12 cellular contexts compared by ENCODE assay signal in the genomic region with DNA sequence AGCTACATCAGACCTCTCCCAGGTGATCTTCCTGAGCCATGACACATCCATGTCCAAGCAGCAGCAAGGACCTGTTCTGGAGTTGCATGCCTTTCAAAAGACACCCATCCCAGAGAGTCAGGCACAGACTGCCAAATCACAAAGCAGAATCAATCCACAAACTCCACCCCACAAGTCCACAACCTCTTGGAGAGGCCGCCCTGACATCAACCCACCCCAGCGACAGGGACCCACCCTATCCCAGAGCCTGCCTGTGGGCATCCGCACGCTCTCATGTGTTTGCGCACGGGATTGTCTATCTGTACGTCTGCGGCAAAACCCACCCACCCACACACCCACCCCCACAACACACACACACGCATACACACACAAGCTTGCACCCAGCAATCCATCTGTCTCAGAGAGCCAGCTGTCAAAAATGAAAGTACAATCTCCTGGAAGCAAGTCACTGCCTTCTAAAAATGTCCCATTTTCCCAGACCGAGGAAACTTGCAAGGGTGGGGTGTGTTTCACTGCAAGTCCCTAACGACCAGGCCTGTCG. TPM values are rescaled to one million over a fixed set of nuclear protein-coding genes. Genes with fewer than 3 reads are reported as not detected.
DNase-seq lines count a peak whose midpoint lies in the region; ATAC-seq and TF ChIP-seq lines count a peak whose summit lies in the region.
"Had no signal": no experiment of that assay in that cellular context is flagged by ENCODE, and none has a peak within 500 bp of the region (broad histone marks: within the 10 kb centered on the region; RNA-seq: fewer than 3 reads in every experiment).

No MANE protein-coding gene starts in this region.

- H3K36me3 ChIP-seq in muscle layer of duodenum (ENCODE audit: control insufficient read depth in 1 of 2, insufficient read depth in 2 of 2, low read length in 2 of 2) (peaks cover 8 to 10% of the 10 kb centered on the region in 2 donors), H7 (replicated peaks; ENCODE audit: control insufficient read depth, insufficient read depth, low read length) (peaks cover 15% of the 10 kb centered on the region)

- H3K36me3 Mint-ChIP-seq in activated CD4-positive, alpha-beta T cell treated with anti-CD3 and anti-CD28 coated beads, Interleukin-2, amount 10 ng/mL, durations not matched to agents 7 days and 5 days (ENCODE audit: low read depth) = peaks cover 74% of the 10 kb centered on the region
- H3K36me3 Mint-ChIP-seq in type B pancreatic cell = peaks cover 28% of the 10 kb centered on the region

- intact Hi-C loops in dorsolateral prefrontal cortex (cut with DNase I) = no loop called here

- ATAC-seq in GM21367 (IDR thresholded peaks at IDR 0.05; ENCODE audit: unreplicated experiment) = no peak

- peaks cover 95% of the 10 kb centered on the region for H3K4me1 Mint-ChIP-seq in activated CD4-positive, alpha-beta T cell treated with anti-CD3 and anti-CD28 coated beads, Interleukin-2, amount 10 ng/mL, durations not matched to agents 7 days and 5 days
- H3K4me1 Mint-ChIP-seq in type B pancreatic cell (ENCODE audit: unreplicated experiment) = peaks cover 84% of the 10 kb centered on the region

- H3K27me3 ChIP-seq in dorsolateral prefrontal cortex (no peaks in the 10 kb centered on the region), muscle layer of duodenum (ENCODE audit: low read depth, low read length) (no peaks in the 10 kb centered on the region), H7 (ENCODE audit: control insufficient read depth, insufficient read depth, low read length) (no peaks in the 10 kb centered on the region)
- H3K27me3 ChIP-seq: testis had no signal

- H3K4me1 ChIP-seq in muscle layer of duodenum (ENCODE audit: control insufficient read depth in 1 of 2, insufficient read depth in 2 of 2, low read length in 2 of 2) = peaks cover 34 to 84% of the 10 kb centered on the region in 2 donors

- TF ChIP-seq CTCF in dorsolateral prefrontal cortex (IDR thresholded peaks at IDR 0.05 in 54 of 56, conservative IDR thresholded peaks at IDR 0.05 in 2 of 56; ENCODE audit: low read depth in 1 of 56, partially characterized antibody in 56 of 56) (no peak), type B pancreatic cell (conservative IDR thresholded peaks at IDR 0.05) (no peak)

- H3K9me3 Mint-ChIP-seq in activated CD4-positive, alpha-beta T cell treated with anti-CD3 and anti-CD28 coated beads, Interleukin-2, amount 10 ng/mL, durations not matched to agents 7 days and 5 days = no peaks in the 10 kb centered on the region
- no peaks in the 10 kb centered on the region for H3K9me3 Mint-ChIP-seq in type B pancreatic cell

- no peak overlapping the region for H3K4me3 Mint-ChIP-seq in activated CD4-positive, alpha-beta T cell treated with anti-CD3 and anti-CD28 coated beads, Interleukin-2, amount 10 ng/mL, durations not matched to agents 7 days and 5 days
- peak overlapping the region; percentile 75 for H3K4me3 Mint-ChIP-seq in type B pancreatic cell

- H3K4me3 ChIP-seq in dorsolateral prefrontal cortex (peak overlapping the region in 42 of 59 donors; percentile 4 to 55 (median 33)), muscle layer of duodenum (ENCODE audit: low read depth in 1 of 2, low read length in 2 of 2) (peak overlapping the region in 1 of 2 donors; percentile 45), H7 (ENCODE audit: insufficient read depth, low read depth, low read length) (no peak overlapping the region)
- H3K4me3 ChIP-seq: testis had no signal

- POLR2A ChIA-PET in activated CD4-positive, alpha-beta T cell treated with anti-CD3 and anti-CD28 coated beads, Interleukin-2, amount 10 ng/mL, durations not matched to agents 7 days and 5 days (lab: Charles Lee) = interaction anchor here (0.6 to 1.2 kb wide), 2 partner anchors 11 to 13 kb away, joined by 4 read pairs; no protein-coding TSS in a partner anchor

- H3K27ac ChIP-seq in dorsolateral prefrontal cortex (peak overlapping the region in 53 of 59 donors; percentile 32 to 89 (median 71)), muscle layer of duodenum (ENCODE audit: low read length) (peak overlapping the region; percentile 26)
- H3K27ac ChIP-seq: C4-2B, VCaP had no signal

- H3K27me3 Mint-ChIP-seq in activated CD4-positive, alpha-beta T cell treated with anti-CD3 and anti-CD28 coated beads, Interleukin-2, amount 10 ng/mL, durations not matched to agents 7 days and 5 days = no peaks in the 10 kb centered on the region
- H3K27me3 Mint-ChIP-seq in type B pancreatic cell = no peaks in the 10 kb centered on the region

- CTCF ChIA-PET in activated CD4-positive, alpha-beta T cell treated with anti-CD3 and anti-CD28 coated beads, Interleukin-2, amount 10 ng/mL, durations not matched to agents 7 days and 5 days (lab: Charles Lee) = interaction anchor here (1.6 to 2.3 kb wide), 4 partner anchors 9 to 15 kb away, joined by 3 to 7 read pairs (median 6); no protein-coding TSS in a partner anchor

- no peaks in the 10 kb centered on the region for H3K9me3 ChIP-seq in muscle layer of duodenum (ENCODE audit: control insufficient read depth in 1 of 2, low read length in 2 of 2)
- H3K9me3 ChIP-seq: testis had no signal

- no peak for DNase-seq in activated CD4-positive, alpha-beta T cell treated with anti-CD3 and anti-CD28 coated beads, Interleukin-2, amount 10 ng/mL, durations not matched to agents 7 days and 5 days
- DNase-seq in activated CD4-positive, alpha-beta T cell treated with anti-CD3 and anti-CD28 coated beads, Interleukin-2, amount 50 U/mL, for 1 hour = no peak
- DNase-seq in dorsolateral prefrontal cortex (peak in 1 of 10 donors; percentile 40), type B pancreatic cell (ENCODE audit: extremely low spot score, unreplicated experiment) (no peak), RKO (ENCODE audit: low spot score) (no peak), H7 (no peak)
- DNase-seq: amniotic stem cell, testis had no signal

- H3K27ac Mint-ChIP-seq in activated CD4-positive, alpha-beta T cell treated with anti-CD3 and anti-CD28 coated beads, Interleukin-2, amount 10 ng/mL, durations not matched to agents 7 days and 5 days = peak overlapping the region; percentile 46
- peak overlapping the region; percentile 92 for H3K27ac Mint-ChIP-seq in type B pancreatic cell

RNA-seq across cellular contexts. Expression of gene SMAD7, which starts 11.9 kb away (rescaled TPM):
- total RNA-seq in activated CD4-positive, alpha-beta T cell treated with anti-CD3 and anti-CD28 coated beads, Interleukin-2, amount 10 ng/mL, durations not matched to agents 7 days and 5 days = 10 to 100 TPM; 19.5 to 21.7 TPM
- total RNA-seq in dorsolateral prefrontal cortex (10 to 100 TPM; 14.2 to 34.2 (median 23.6) TPM), type B pancreatic cell (ENCODE audit: low replicate concordance) (17.8 and 30.9 TPM in 2 replicates)
- total RNA-seq in H7 (2014; rRNA removed; shearing (Covaris generic)) = 78.3 and 80.4 TPM in 2 replicates
